In genomic region chr11:6757373-6757967, GRCh38 we compare ENCODE assay signal across 8 cellular contexts. TPM values are rescaled to one million over a fixed set of nuclear protein-coding genes. Genes with fewer than 3 reads are reported as not detected.
DNase-seq lines count a peak whose midpoint lies in the region; ATAC-seq and TF ChIP-seq lines count a peak whose summit lies in the region.

No MANE protein-coding gene starts in this region.

- no peak overlapping the region for H3K27ac ChIP-seq in thyroid gland

- no peaks in the 10 kb centered on the region for H3K36me3 Mint-ChIP-seq in activated CD8-positive, alpha-beta T cell treated with anti-CD3 and anti-CD28 coated beads, Interleukin-2, amount 10 ng/mL, durations not matched to agents 7 days and 5 days (ENCODE audit: low read depth)
- peaks cover 0 to 1% (median 0%) of the 10 kb centered on the region in 3 donors for H3K36me3 Mint-ChIP-seq in naive thymus-derived CD8-positive, alpha-beta T cell

- TF ChIP-seq POLR2A in erythroblast (IDR thresholded peaks at IDR 0.05; ENCODE audit: low read length) (no peak), thyroid gland (IDR thresholded peaks at IDR 0.05) (no peak)

- TF ChIP-seq CTCF in thyroid gland (IDR thresholded peaks at IDR 0.05): peak in 5 of 6 experiments; percentile 40 to 82 (median 63)

- no peaks in the 10 kb centered on the region for H3K9me3 ChIP-seq in thyroid gland

- no peaks in the 10 kb centered on the region for H3K4me1 ChIP-seq in thyroid gland

- intact Hi-C loops in thyroid gland (cut with DNase I): loop anchor here (10.0 kb wide), 1 partner anchor 53 kb away; no protein-coding TSS in a partner anchor

- H3K4me1 Mint-ChIP-seq in activated CD8-positive, alpha-beta T cell treated with anti-CD3 and anti-CD28 coated beads, Interleukin-2, amount 10 ng/mL, durations not matched to agents 7 days and 5 days (ENCODE audit: low read depth): no peaks in the 10 kb centered on the region
- peaks cover 5 to 16% (median 7%) of the 10 kb centered on the region in 4 donors for H3K4me1 Mint-ChIP-seq in naive thymus-derived CD8-positive, alpha-beta T cell

- H3K27me3 Mint-ChIP-seq in activated CD8-positive, alpha-beta T cell treated with anti-CD3 and anti-CD28 coated beads, Interleukin-2, amount 10 ng/mL, durations not matched to agents 7 days and 5 days (ENCODE audit: low read depth): peaks cover 2% of the 10 kb centered on the region
- H3K27me3 Mint-ChIP-seq in naive thymus-derived CD8-positive, alpha-beta T cell: peaks cover 0 to 5% (median 2%) of the 10 kb centered on the region in 5 donors

- CTCF ChIA-PET in activated CD8-positive, alpha-beta T cell treated with anti-CD3 and anti-CD28 coated beads, Interleukin-2, amount 10 ng/mL, durations not matched to agents 7 days and 5 days (lab: Charles Lee): interaction anchor here (0.6 to 16.6 kb wide), 18 partner anchors 8 to 379 kb away, joined by 3 to 563 read pairs (median 5); partner anchors contain the start of genes ILK and MRPL17

- no peaks in the 10 kb centered on the region for H3K9me3 Mint-ChIP-seq in activated CD8-positive, alpha-beta T cell treated with anti-CD3 and anti-CD28 coated beads, Interleukin-2, amount 10 ng/mL, durations not matched to agents 7 days and 5 days (ENCODE audit: insufficient read depth)
- no peaks in the 10 kb centered on the region for H3K9me3 Mint-ChIP-seq in naive thymus-derived CD8-positive, alpha-beta T cell

- DNase-seq in NCI-H345 (lab: John Stamatoyannopoulos, UW) (peak; percentile 50), NCI-H345 treated with DMSO at 0.1 percent for 48 hours (lab: John Stamatoyannopoulos, UW; ENCODE audit: unreplicated experiment) (no peak), NCI-H526 (lab: John Stamatoyannopoulos, UW) (peak; percentile 58 to 78), erythroblast (lab: John Stamatoyannopoulos, UW) (peak; percentile 29 to 57), thyroid gland (peak; percentile 65 to 72)
- DNase-seq in activated CD8-positive, alpha-beta T cell treated with anti-CD3 and anti-CD28 coated beads, Interleukin-2, amount 10 ng/mL, durations not matched to agents 7 days and 5 days: peak; percentile 76
- peak; percentile 13 to 79 (median 55) for DNase-seq in naive thymus-derived CD8-positive, alpha-beta T cell

- POLR2A ChIA-PET in activated CD8-positive, alpha-beta T cell treated with anti-CD3 and anti-CD28 coated beads, Interleukin-2, amount 10 ng/mL, durations not matched to agents 7 days and 5 days (lab: Charles Lee): no interaction called here
- POLR2A ChIA-PET in naive thymus-derived CD8-positive, alpha-beta T cell (lab: Charles Lee): interaction anchor here (0.6 to 2.5 kb wide), 5 partner anchors 12 to 227 kb away, joined by 3 to 16 read pairs (median 4); no protein-coding TSS in a partner anchor

- ATAC-seq in HG02571 (IDR thresholded peaks at IDR 0.05; ENCODE audit: unreplicated experiment): peak; percentile 61
- ATAC-seq in activated CD8-positive, alpha-beta T cell treated with anti-CD3 and anti-CD28 coated beads, Interleukin-2, amount 10 ng/mL, durations not matched to agents 7 days and 5 days: peak; percentile 90
- peak; percentile 70 to 96 for ATAC-seq in naive thymus-derived CD8-positive, alpha-beta T cell

- no peak overlapping the region for H3K4me3 Mint-ChIP-seq in activated CD8-positive, alpha-beta T cell treated with anti-CD3 and anti-CD28 coated beads, Interleukin-2, amount 10 ng/mL, durations not matched to agents 7 days and 5 days
- no peak overlapping the region for H3K4me3 Mint-ChIP-seq in naive thymus-derived CD8-positive, alpha-beta T cell

- H3K36me3 ChIP-seq in thyroid gland: no peaks in the 10 kb centered on the region

- no peak overlapping the region for H3K27ac Mint-ChIP-seq in activated CD8-positive, alpha-beta T cell treated with anti-CD3 and anti-CD28 coated beads, Interleukin-2, amount 10 ng/mL, durations not matched to agents 7 days and 5 days
- peak overlapping the region in 2 of 10 donors; percentile 34 to 81 for H3K27ac Mint-ChIP-seq in naive thymus-derived CD8-positive, alpha-beta T cell

- H3K27me3 ChIP-seq in thyroid gland: no peaks in the 10 kb centered on the region

- no peak overlapping the region for H3K4me3 ChIP-seq in thyroid gland (replicated peaks in 1 of 3)

- 50% methylated on average over 2 of the region's 2 CpGs for WGBS in thyroid gland, 2 donors

RNA-seq across cellular contexts. Expression of gene OR2AG2, which starts 14.3 kb away (rescaled TPM):
- total RNA-seq in activated CD8-positive, alpha-beta T cell treated with anti-CD3 and anti-CD28 coated beads, Interleukin-2, amount 10 ng/mL, durations not matched to agents 7 days and 5 days: under 1 TPM; 0.08 to 0.23 TPM
- not detected for total RNA-seq in naive thymus-derived CD8-positive, alpha-beta T cell
- not detected for polyA plus RNA-seq in naive thymus-derived CD8-positive, alpha-beta T cell
- total RNA-seq in thyroid gland: under 1 TPM; 0.11 to 0.92 (median 0.34) TPM

RNA-seq across cellular contexts. Expression of gene OR2AG1, which starts 25.4 kb away (rescaled TPM):
- total RNA-seq in activated CD8-positive, alpha-beta T cell treated with anti-CD3 and anti-CD28 coated beads, Interleukin-2, amount 10 ng/mL, durations not matched to agents 7 days and 5 days: not detected
- total RNA-seq in naive thymus-derived CD8-positive, alpha-beta T cell: not detected
- polyA plus RNA-seq in naive thymus-derived CD8-positive, alpha-beta T cell: not detected
- total RNA-seq in thyroid gland: not detected

RNA-seq across cellular contexts. Expression of gene OR6A2, which starts 42.0 kb away (rescaled TPM):
- total RNA-seq in activated CD8-positive, alpha-beta T cell treated with anti-CD3 and anti-CD28 coated beads, Interleukin-2, amount 10 ng/mL, durations not matched to agents 7 days and 5 days: under 1 TPM; 0.05 TPM
- total RNA-seq in naive thymus-derived CD8-positive, alpha-beta T cell: not detected
- polyA plus RNA-seq in naive thymus-derived CD8-positive, alpha-beta T cell: not detected
- total RNA-seq in thyroid gland: under 1 TPM; 0.27 to 0.92 (median 0.67) TPM
